ENCODE assay signal across 21 cellular contexts in genomic region chr16:4407543-4408322, GRCh38. TPM values are rescaled to one million over a fixed set of nuclear protein-coding genes. Genes with fewer than 3 reads are reported as not detected.
DNase-seq lines count a peak whose midpoint lies in the region; ATAC-seq and TF ChIP-seq lines count a peak whose summit lies in the region.
"Had no signal": no experiment of that assay in that cellular context is flagged by ENCODE, and none has a peak within 500 bp of the region (broad histone marks: within the 10 kb centered on the region; RNA-seq: fewer than 3 reads in every experiment).

No MANE protein-coding gene starts in this region.

- BruUV-seq in PC-3 (replicated peaks; lab: Mats Ljungman, UMichigan) (no TSS peak), A673 (replicated peaks; lab: Mats Ljungman, UMichigan) (no TSS peak)

- DNase-seq in PC-3 (peak; percentile 44), fibroblast of mammary gland (ENCODE audit: low read depth) (peak; percentile 73), osteoblast (ENCODE audit: insufficient read length, low spot score, missing footprints) (peak; percentile 86), germinal center (ENCODE audit: low spot score) (no peak), kidney glomerular epithelial cell (lab: John Stamatoyannopoulos, UW) (no peak), A673 (ENCODE audit: low spot score) (no peak)
- DNase-seq: activated naive CD4-positive, alpha-beta T cell; amygdala; BE2C; DMS79; endodermal cell; foreskin melanocyte; MG63; NCI-H1694; NCI-H2227 treated with DMSO at 0.1 percent for 48 hours; SW 1271 had no signal

- H3K9ac ChIP-seq in BLaER1, result 0 out of 2 replicates have a peak overlapping the region, but pooled peaks have one; percentile 41
- no peak overlapping the region for H3K9ac ChIP-seq in PC-3 (ENCODE audit: low read length)

- POLR2A ChIA-PET in PC-3 (lab: Charles Lee; ENCODE audit: unreplicated experiment), result no interaction called here
- POLR2A ChIA-PET in A673 (lab: Charles Lee; ENCODE audit: low non-redundant PET), result no interaction called here

- CTCF ChIA-PET in PC-3 (lab: Charles Lee), result no interaction called here
- CTCF ChIA-PET in A673 (lab: Charles Lee), result no interaction called here

- H3K4me2 ChIP-seq in BLaER1 (no peak overlapping the region), PC-3 (ENCODE audit: low read length) (no peak overlapping the region), osteoblast (ENCODE audit: insufficient read depth, low read length) (no peak overlapping the region)

- TF ChIP-seq CTCF in PC-3 (conservative IDR thresholded peaks at IDR 0.05; ENCODE audit: low read depth, low read length) (no peak), fibroblast of mammary gland (conservative IDR thresholded peaks at IDR 0.05; ENCODE audit: control insufficient read depth, insufficient read depth, low read depth, low read length) (no peak), osteoblast (IDR thresholded peaks at IDR 0.05; ENCODE audit: extremely low read depth, low read depth, low read length) (no peak), A673 (conservative IDR thresholded peaks at IDR 0.05; ENCODE audit: low read depth, low read length) (no peak)

- intact Hi-C loops in PC-3 (cut with micrococcal nuclease) (no loop called here), A673 (cut with micrococcal nuclease; ENCODE audit: unreplicated experiment) (loop anchor here (10.0 kb wide), 1 partner anchor 547 kb away; the partner anchor contains the start of gene SEC14L5)

- ATAC-seq in PC-3, result peak; percentile 17
- ATAC-seq in GM21786 (IDR thresholded peaks at IDR 0.05; ENCODE audit: unreplicated experiment), result no peak
- ATAC-seq: HepG2, left lobe of liver, sciatic nerve had no signal

- H3K36me3 ChIP-seq in BLaER1 (peaks cover 100% of the 10 kb centered on the region), PC-3 (ENCODE audit: low read depth, low read length) (no peaks in the 10 kb centered on the region), osteoblast (ENCODE audit: insufficient read depth, low read length) (peaks cover 6% of the 10 kb centered on the region), A673 (ENCODE audit: insufficient read depth, low read length, poor library complexity, severe bottlenecking) (no peaks in the 10 kb centered on the region)

- H2AFZ ChIP-seq in PC-3 (ENCODE audit: low read length) (no peak overlapping the region), osteoblast (ENCODE audit: low read length) (no peak overlapping the region)

- H3K79me2 ChIP-seq in PC-3 (ENCODE audit: low read length) (no peaks in the 10 kb centered on the region), osteoblast (ENCODE audit: insufficient read depth, low read length) (peaks cover 14% of the 10 kb centered on the region)

- no peaks in the 10 kb centered on the region for H3K27me3 ChIP-seq in BLaER1
- H3K27me3 ChIP-seq in PC-3 (ENCODE audit: low read length), result no peaks in the 10 kb centered on the region
- no peaks in the 10 kb centered on the region for H3K27me3 ChIP-seq in osteoblast (ENCODE audit: insufficient read depth, low read length)
- no peaks in the 10 kb centered on the region for H3K27me3 ChIP-seq in A673 (replicated peaks; ENCODE audit: insufficient read depth, low read depth, low read length, poor library complexity)
- H3K27me3 ChIP-seq: BE2C, MG63 had no signal

- H3K27ac ChIP-seq in BLaER1 (no peak overlapping the region), PC-3 (ENCODE audit: low read length) (no peak overlapping the region), osteoblast (ENCODE audit: low read depth, low read length) (no peak overlapping the region), A673 (ENCODE audit: low read depth, low read length, poor library complexity, severe bottlenecking) (no peak overlapping the region)

- H3K9me3 ChIP-seq in BLaER1 (no peaks in the 10 kb centered on the region), PC-3 (ENCODE audit: low read length) (no peaks in the 10 kb centered on the region), osteoblast (ENCODE audit: low read depth, low read length) (no peaks in the 10 kb centered on the region), A673 (ENCODE audit: low read depth, low read length, poor library complexity, severe bottlenecking) (no peaks in the 10 kb centered on the region)
- H3K9me3 ChIP-seq: BE2C, MG63 had no signal

- H3K4me3 ChIP-seq in BLaER1 (no peak overlapping the region), PC-3 (ENCODE audit: low read length) (no peak overlapping the region), fibroblast of mammary gland (ENCODE audit: control insufficient read depth, low read depth, low read length) (no peak overlapping the region), osteoblast (ENCODE audit: insufficient read depth, low read length) (no peak overlapping the region), A673 (ENCODE audit: low read depth, low read length, poor library complexity, severe bottlenecking) (no peak overlapping the region)
- H3K4me3 ChIP-seq: MG63 had no signal

- no peaks in the 10 kb centered on the region for H3F3A ChIP-seq in PC-3 (ENCODE audit: low read length, unreplicated experiment)

- H3K4me1 ChIP-seq in BLaER1 (no peaks in the 10 kb centered on the region), PC-3 (ENCODE audit: insufficient read depth, low read length) (peaks cover 19% of the 10 kb centered on the region), osteoblast (ENCODE audit: insufficient read depth, low read length) (peaks cover 16% of the 10 kb centered on the region), A673 (ENCODE audit: insufficient read depth, low read length, poor library complexity, severe bottlenecking) (no peaks in the 10 kb centered on the region)

- no peaks in the 10 kb centered on the region for H3K9me2 ChIP-seq in PC-3 (replicated peaks; ENCODE audit: low read length)

- H4K20me1 ChIP-seq in BLaER1 (peaks cover 92% of the 10 kb centered on the region), PC-3 (ENCODE audit: low read length) (peaks cover 14% of the 10 kb centered on the region; the same call in 1 of the 2 replicates), osteoblast (ENCODE audit: insufficient read depth, low read length) (peaks cover 34% of the 10 kb centered on the region)

RNA-seq across cellular contexts. Expression of gene CORO7, which starts 8.7 kb away (rescaled TPM):
- total RNA-seq in PC-3 (2014; rRNA removed), result 14.1 and 14.3 TPM in 2 replicates
- total RNA-seq in osteoblast, result 9.7 and 17.7 TPM in 2 replicates
- total RNA-seq in A673 (2021), result 24.4 and 31.2 TPM in 2 replicates

RNA-seq across cellular contexts. Expression of gene DNAJA3, which starts 17.9 kb away (rescaled TPM):
- 123 and 158 TPM in 2 replicates for total RNA-seq in PC-3 (2014; rRNA removed)
- 30.0 and 30.9 TPM in 2 replicates for total RNA-seq in osteoblast
- 101 and 105 TPM in 2 replicates for total RNA-seq in A673 (2021)

RNA-seq across cellular contexts. Expression of gene VASN, which starts 36.1 kb away (rescaled TPM):
- total RNA-seq in PC-3 (2014; rRNA removed) (12.2 and 13.6 TPM in 2 replicates), osteoblast (202 and 217 TPM in 2 replicates), A673 (2021) (5.4 and 6.6 TPM in 2 replicates)

RNA-seq across cellular contexts. Expression of gene PAM16, which starts 56.6 kb away (rescaled TPM):
- 91.2 and 95.5 TPM in 2 replicates for total RNA-seq in PC-3 (2014; rRNA removed)
- 17.4 and 18.6 TPM in 2 replicates for total RNA-seq in osteoblast
- 89.7 and 90.3 TPM in 2 replicates for total RNA-seq in A673 (2021)

Comparison
In these comparisons a context has a peak if more than half of its experiments do, and no peak if none do; other contexts are left out.
1. DNase-seq: peak in PC-3 (single experiment), fibroblast of mammary gland (single experiment) and osteoblast (single experiment); none in germinal center (single experiment), kidney glomerular epithelial cell (single experiment) and A673 (single experiment).
2. RNA of gene VASN, which starts 36.1 kb away (total RNA-seq): 202 to 217 TPM in osteoblast; 12.2 to 13.6 TPM in PC-3 and 5.4 to 6.6 TPM in A673; every median in the first group is over 10 times any median in the second.